Comparison of ENCODE assay signal across 7 cellular contexts in the genomic region with DNA sequence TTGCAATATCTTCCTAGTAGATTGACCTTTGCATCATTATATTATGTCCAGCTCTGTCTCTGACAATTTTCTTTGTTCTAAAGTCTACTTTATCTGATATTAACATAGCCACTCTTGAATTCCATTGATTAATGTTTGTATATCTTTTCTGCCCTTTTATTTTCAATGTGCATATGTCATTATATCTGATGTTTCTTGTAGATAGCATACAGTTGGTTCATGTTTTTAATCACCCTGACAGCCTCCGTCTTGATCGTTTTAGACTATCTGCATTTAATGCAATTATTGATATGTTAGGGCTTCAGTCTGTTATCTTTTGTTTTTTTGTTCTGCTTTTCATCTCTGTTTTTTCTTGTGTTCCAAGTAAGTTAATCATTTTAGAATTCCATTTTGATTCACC.
"Had no signal": no experiment of that assay in that cellular context is flagged by ENCODE, and none has a peak within 500 bp of the region (broad histone marks: within the 10 kb centered on the region; RNA-seq: fewer than 3 reads in every experiment).

No MANE protein-coding gene starts in this region.

- H3K4me3 ChIP-seq: GM12878 had no signal

- FAIRE-seq: G401.6, GM12878, GM12891, GM12892, GM19239 had no signal

- ATAC-seq: GM12878 had no signal

- DNase-seq: GDM1, GF-D8 had no signal
